Comparison of ENCODE assay signal across 7 cellular contexts in genomic region chr6:101531538-101531937, GRCh38.
"Had no signal": no experiment of that assay in that cellular context is flagged by ENCODE, and none has a peak within 500 bp of the region (broad histone marks: within the 10 kb centered on the region; RNA-seq: fewer than 3 reads in every experiment).

No MANE protein-coding gene starts in this region.

- H3K27ac ChIP-seq: HL-60 had no signal

- ATAC-seq: HepG2, K562 had no signal

- DNase-seq: IMR-90, KBM-7, KG1 had no signal

- H3K4me3 Mint-ChIP-seq: IgD-negative memory B cell had no signal

- H3K27ac Mint-ChIP-seq: IgD-negative memory B cell had no signal

- H3K27me3 Mint-ChIP-seq: IgD-negative memory B cell had no signal

- H3K4me3 ChIP-seq: K562 had no signal

- H3K4me1 Mint-ChIP-seq: IgD-negative memory B cell had no signal

- H3K36me3 Mint-ChIP-seq: IgD-negative memory B cell had no signal
